In genomic region chr1:219422811-219423598, GRCh38 we compare ENCODE assay signal across 13 cellular contexts.
DNase-seq lines count a peak whose midpoint lies in the region; ATAC-seq, FAIRE-seq and TF ChIP-seq lines count a peak whose summit lies in the region.
"Had no signal": no experiment of that assay in that cellular context is flagged by ENCODE, and none has a peak within 500 bp of the region (broad histone marks: within the 10 kb centered on the region; RNA-seq: fewer than 3 reads in every experiment).

No MANE protein-coding gene starts in this region.

- no peaks in the 10 kb centered on the region for H3K79me2 ChIP-seq in neural progenitor cell (ENCODE audit: low read depth)

- CTCF ChIA-PET in activated CD4-positive, alpha-beta T cell treated with anti-CD3 and anti-CD28 coated beads for 36 hours (lab: Charles Lee) = interaction anchor here (0.7 kb wide), 1 partner anchor 145 kb away, joined by 3 read pairs; no protein-coding TSS in a partner anchor
- CTCF ChIA-PET in activated CD4-positive, alpha-beta T cell treated with anti-CD3 and anti-CD28 coated beads, Interleukin-2, amount 10 ng/mL, durations not matched to agents 7 days and 5 days (lab: Charles Lee) = no interaction called here

- H3K27me3 Mint-ChIP-seq in activated CD4-positive, alpha-beta T cell treated with anti-CD3 and anti-CD28 coated beads for 36 hours = peaks cover 8% of the 10 kb centered on the region
- H3K27me3 Mint-ChIP-seq in activated CD4-positive, alpha-beta T cell treated with anti-CD3 and anti-CD28 coated beads, Interleukin-2, amount 10 ng/mL, durations not matched to agents 7 days and 5 days = peaks cover 2% of the 10 kb centered on the region
- no peaks in the 10 kb centered on the region for H3K27me3 Mint-ChIP-seq in neural progenitor cell (ENCODE audit: insufficient read depth, low read depth)
- no peaks in the 10 kb centered on the region for H3K27me3 Mint-ChIP-seq in osteocyte (ENCODE audit: unreplicated experiment)

- H3K36me3 ChIP-seq in neural progenitor cell = no peaks in the 10 kb centered on the region
- no peaks in the 10 kb centered on the region for H3K36me3 ChIP-seq in effector memory CD4-positive, alpha-beta T cell (ENCODE audit: control insufficient read depth, insufficient read depth, low read length)
- H3K36me3 ChIP-seq: gastrocnemius medialis had no signal

- no peaks in the 10 kb centered on the region for H3K9me3 Mint-ChIP-seq in activated CD4-positive, alpha-beta T cell treated with anti-CD3 and anti-CD28 coated beads for 36 hours (ENCODE audit: low read depth)
- no peaks in the 10 kb centered on the region for H3K9me3 Mint-ChIP-seq in activated CD4-positive, alpha-beta T cell treated with anti-CD3 and anti-CD28 coated beads, Interleukin-2, amount 10 ng/mL, durations not matched to agents 7 days and 5 days
- H3K9me3 Mint-ChIP-seq in neural progenitor cell (no peaks in the 10 kb centered on the region), osteocyte (ENCODE audit: unreplicated experiment) (no peaks in the 10 kb centered on the region)

- no peaks in the 10 kb centered on the region for H4K20me1 ChIP-seq in neural progenitor cell (ENCODE audit: low read depth)

- peak overlapping the region; percentile 58 for H3K27ac Mint-ChIP-seq in activated CD4-positive, alpha-beta T cell treated with anti-CD3 and anti-CD28 coated beads for 36 hours
- no peak overlapping the region for H3K27ac Mint-ChIP-seq in activated CD4-positive, alpha-beta T cell treated with anti-CD3 and anti-CD28 coated beads, Interleukin-2, amount 10 ng/mL, durations not matched to agents 7 days and 5 days
- H3K27ac Mint-ChIP-seq in neural progenitor cell = no peak overlapping the region
- no peak overlapping the region for H3K27ac Mint-ChIP-seq in osteocyte (ENCODE audit: unreplicated experiment)

- no peak overlapping the region for H2AFZ ChIP-seq in neural progenitor cell (replicated peaks)

- H3F3A ChIP-seq in neural progenitor cell (ENCODE audit: low read depth) = no peaks in the 10 kb centered on the region

- FAIRE-seq in RCC 7860 (lab: Jason Lieb, UNC) = no peak

- TF ChIP-seq CTCF in neural progenitor cell (IDR thresholded peaks at IDR 0.05) (no peak), osteocyte (IDR thresholded peaks at IDR 0.05) (no peak)

- H3K4me1 Mint-ChIP-seq in activated CD4-positive, alpha-beta T cell treated with anti-CD3 and anti-CD28 coated beads for 36 hours = peaks cover 8% of the 10 kb centered on the region
- H3K4me1 Mint-ChIP-seq in activated CD4-positive, alpha-beta T cell treated with anti-CD3 and anti-CD28 coated beads, Interleukin-2, amount 10 ng/mL, durations not matched to agents 7 days and 5 days = no peaks in the 10 kb centered on the region
- H3K4me1 Mint-ChIP-seq in neural progenitor cell = no peaks in the 10 kb centered on the region
- peaks cover 4% of the 10 kb centered on the region for H3K4me1 Mint-ChIP-seq in osteocyte (ENCODE audit: unreplicated experiment)

- no peaks in the 10 kb centered on the region for H3K4me1 ChIP-seq in neural progenitor cell
- H3K4me1 ChIP-seq in effector memory CD4-positive, alpha-beta T cell (ENCODE audit: control insufficient read depth, insufficient read depth, low read length, poor library complexity, severe bottlenecking) = no peaks in the 10 kb centered on the region
- H3K4me1 ChIP-seq: gastrocnemius medialis had no signal

- intact Hi-C loops in activated CD4-positive, alpha-beta T cell treated with anti-CD3 and anti-CD28 coated beads for 36 hours (cut with DNase I, micrococcal nuclease) = loop anchor here in 1 of 2 experiments (2.0 kb wide), 1 partner anchor 42 kb away; no protein-coding TSS in a partner anchor

- peak; percentile 83 for ATAC-seq in activated CD4-positive, alpha-beta T cell treated with anti-CD3 and anti-CD28 coated beads for 36 hours
- ATAC-seq in GM21723 (IDR thresholded peaks at IDR 0.05; ENCODE audit: unreplicated experiment) = peak; percentile 44
- ATAC-seq: gastrocnemius medialis had no signal

- no peak overlapping the region for H3K27ac ChIP-seq in neural progenitor cell
- H3K27ac ChIP-seq in effector memory CD4-positive, alpha-beta T cell (ENCODE audit: insufficient read depth, low read length, poor library complexity, severe bottlenecking) = no peak overlapping the region
- H3K27ac ChIP-seq: gastrocnemius medialis had no signal

- no peak overlapping the region for H3K4me3 ChIP-seq in neural progenitor cell
- no peak overlapping the region for H3K4me3 ChIP-seq in effector memory CD4-positive, alpha-beta T cell (ENCODE audit: insufficient read depth, low read depth, low read length, poor library complexity, severe bottlenecking)
- H3K4me3 ChIP-seq: gastrocnemius medialis had no signal

- no peaks in the 10 kb centered on the region for H3K9me3 ChIP-seq in neural progenitor cell (ENCODE audit: low read depth)
- no peaks in the 10 kb centered on the region for H3K9me3 ChIP-seq in effector memory CD4-positive, alpha-beta T cell (ENCODE audit: control insufficient read depth, low read length)
- H3K9me3 ChIP-seq: gastrocnemius medialis had no signal

- no peaks in the 10 kb centered on the region for H3K27me3 ChIP-seq in neural progenitor cell
- H3K27me3 ChIP-seq in effector memory CD4-positive, alpha-beta T cell (replicated peaks; ENCODE audit: control insufficient read depth, insufficient read depth, low read length, poor library complexity, severe bottlenecking) = no peaks in the 10 kb centered on the region
- H3K27me3 ChIP-seq: gastrocnemius medialis had no signal

- DNase-seq in activated CD4-positive, alpha-beta T cell treated with anti-CD3 and anti-CD28 coated beads for 36 hours = peak; percentile 20
- DNase-seq in activated CD4-positive, alpha-beta T cell treated with anti-CD3 and anti-CD28 coated beads, Interleukin-2, amount 10 ng/mL, durations not matched to agents 7 days and 5 days = no peak
- DNase-seq in RCC 7860 (ENCODE audit: low spot score) = peak; percentile 69
- peak; percentile 30 for DNase-seq in iris pigment epithelial cell (ENCODE audit: low read depth)
- DNase-seq in neural progenitor cell (ENCODE audit: low spot score) = no peak
- no peak for DNase-seq in osteocyte (ENCODE audit: extremely low spot score, unreplicated experiment)
- DNase-seq in effector memory CD4-positive, alpha-beta T cell = no peak
- DNase-seq: 8988T, DMS 273 treated with DMSO at 0.1 percent for 48 hours, gastrocnemius medialis, NCI-H1417, trophoblast cell had no signal

- no peak overlapping the region for H3K4me3 Mint-ChIP-seq in activated CD4-positive, alpha-beta T cell treated with anti-CD3 and anti-CD28 coated beads for 36 hours
- H3K4me3 Mint-ChIP-seq in activated CD4-positive, alpha-beta T cell treated with anti-CD3 and anti-CD28 coated beads, Interleukin-2, amount 10 ng/mL, durations not matched to agents 7 days and 5 days = no peak overlapping the region
- no peak overlapping the region for H3K4me3 Mint-ChIP-seq in neural progenitor cell
- H3K4me3 Mint-ChIP-seq in osteocyte (ENCODE audit: unreplicated experiment) = no peak overlapping the region

- POLR2A ChIA-PET in activated CD4-positive, alpha-beta T cell treated with anti-CD3 and anti-CD28 coated beads for 36 hours (lab: Charles Lee) = no interaction called here
- POLR2A ChIA-PET in activated CD4-positive, alpha-beta T cell treated with anti-CD3 and anti-CD28 coated beads, Interleukin-2, amount 10 ng/mL, durations not matched to agents 7 days and 5 days (lab: Charles Lee) = no interaction called here

- no peak overlapping the region for H3K9ac ChIP-seq in neural progenitor cell

- no peak overlapping the region for H3K4me2 ChIP-seq in neural progenitor cell

- H3K36me3 Mint-ChIP-seq in activated CD4-positive, alpha-beta T cell treated with anti-CD3 and anti-CD28 coated beads for 36 hours (ENCODE audit: low read depth) = no peaks in the 10 kb centered on the region
- H3K36me3 Mint-ChIP-seq in activated CD4-positive, alpha-beta T cell treated with anti-CD3 and anti-CD28 coated beads, Interleukin-2, amount 10 ng/mL, durations not matched to agents 7 days and 5 days (ENCODE audit: low read depth) = no peaks in the 10 kb centered on the region
- no peaks in the 10 kb centered on the region for H3K36me3 Mint-ChIP-seq in neural progenitor cell
- H3K36me3 Mint-ChIP-seq in osteocyte (ENCODE audit: unreplicated experiment) = no peaks in the 10 kb centered on the region

Comparison
In these comparisons a context has a peak if more than half of its experiments do, and no peak if none do; other contexts are left out.
1. DNase-seq: peak in activated CD4-positive, alpha-beta T cell treated with anti-CD3 and anti-CD28 coated beads for 36 hours (single experiment), RCC 7860 (single experiment) and iris pigment epithelial cell (single experiment); none in activated CD4-positive, alpha-beta T cell treated with anti-CD3 and anti-CD28 coated beads, Interleukin-2, amount 10 ng/mL, durations not matched to agents 7 days and 5 days (single experiment), neural progenitor cell (single experiment), osteocyte (single experiment) and effector memory CD4-positive, alpha-beta T cell (0 of 3).